Comparison of ENCODE assay signal across 1 cellular context in genomic region chr4:169975837-169976796, GRCh38.
TF ChIP-seq lines count a peak whose summit lies in the region.

No MANE protein-coding gene starts in this region.

TF ChIP-seq in HepG2, 621 proteins besides CTCF, POLR2A, EP300 and RAD21 (continued from another document and continues in another):
- TF ChIP-seq PITX1 (CRISPR knock-in tag; IDR thresholded peaks at IDR 0.05) = peak; percentile 97
- TF ChIP-seq RXRA (CRISPR knock-in tag; IDR thresholded peaks at IDR 0.05) = peak; percentile 41; the same call in 1 of the 2 replicates
- TF ChIP-seq HNF1A (IDR thresholded peaks at IDR 0.05; ENCODE audit: low read depth) = peak; percentile 65
- TF ChIP-seq HNF1A (CRISPR knock-in tag; IDR thresholded peaks at IDR 0.05; ENCODE audit: borderline replicate concordance) = peak; percentile 86; the same call in 1 of the 2 replicates
- peak; percentile 59; the same call in 1 of the 2 replicates for TF ChIP-seq ZMYM2 (CRISPR knock-in tag; IDR thresholded peaks at IDR 0.05)
- peak; percentile 73 for TF ChIP-seq HNF4A (CRISPR knock-in tag; IDR thresholded peaks at IDR 0.05)
- TF ChIP-seq, protein P1, sequence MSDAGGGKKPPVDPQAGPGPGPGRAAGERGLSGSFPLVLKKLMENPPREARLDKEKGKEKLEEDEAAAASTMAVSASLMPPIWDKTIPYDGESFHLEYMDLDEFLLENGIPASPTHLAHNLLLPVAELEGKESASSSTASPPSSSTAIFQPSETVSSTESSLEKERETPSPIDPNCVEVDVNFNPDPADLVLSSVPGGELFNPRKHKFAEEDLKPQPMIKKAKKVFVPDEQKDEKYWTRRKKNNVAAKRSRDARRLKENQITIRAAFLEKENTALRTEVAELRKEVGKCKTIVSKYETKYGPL (CRISPR knock-in tag; IDR thresholded peaks at IDR 0.05) = peak; percentile 88
- TF ChIP-seq, protein P2, sequence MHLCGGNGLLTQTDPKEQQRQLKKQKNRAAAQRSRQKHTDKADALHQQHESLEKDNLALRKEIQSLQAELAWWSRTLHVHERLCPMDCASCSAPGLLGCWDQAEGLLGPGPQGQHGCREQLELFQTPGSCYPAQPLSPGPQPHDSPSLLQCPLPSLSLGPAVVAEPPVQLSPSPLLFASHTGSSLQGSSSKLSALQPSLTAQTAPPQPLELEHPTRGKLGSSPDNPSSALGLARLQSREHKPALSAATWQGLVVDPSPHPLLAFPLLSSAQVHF (CRISPR knock-in tag; IDR thresholded peaks at IDR 0.05) = no peak
- no peak for TF ChIP-seq ZNF777 (CRISPR knock-in tag; IDR thresholded peaks at IDR 0.05)
- TF ChIP-seq THAP11 (CRISPR knock-in tag; IDR thresholded peaks at IDR 0.05) = peak; percentile 28; the same call in 1 of the 2 replicates
- TF ChIP-seq IKZF5 (CRISPR knock-in tag; IDR thresholded peaks at IDR 0.05) = 0 out of 2 replicates have a peak, but pooled peaks have one; percentile 20
- TF ChIP-seq STAT5B (CRISPR knock-in tag; IDR thresholded peaks at IDR 0.05) = no peak
- TF ChIP-seq, protein P3, sequence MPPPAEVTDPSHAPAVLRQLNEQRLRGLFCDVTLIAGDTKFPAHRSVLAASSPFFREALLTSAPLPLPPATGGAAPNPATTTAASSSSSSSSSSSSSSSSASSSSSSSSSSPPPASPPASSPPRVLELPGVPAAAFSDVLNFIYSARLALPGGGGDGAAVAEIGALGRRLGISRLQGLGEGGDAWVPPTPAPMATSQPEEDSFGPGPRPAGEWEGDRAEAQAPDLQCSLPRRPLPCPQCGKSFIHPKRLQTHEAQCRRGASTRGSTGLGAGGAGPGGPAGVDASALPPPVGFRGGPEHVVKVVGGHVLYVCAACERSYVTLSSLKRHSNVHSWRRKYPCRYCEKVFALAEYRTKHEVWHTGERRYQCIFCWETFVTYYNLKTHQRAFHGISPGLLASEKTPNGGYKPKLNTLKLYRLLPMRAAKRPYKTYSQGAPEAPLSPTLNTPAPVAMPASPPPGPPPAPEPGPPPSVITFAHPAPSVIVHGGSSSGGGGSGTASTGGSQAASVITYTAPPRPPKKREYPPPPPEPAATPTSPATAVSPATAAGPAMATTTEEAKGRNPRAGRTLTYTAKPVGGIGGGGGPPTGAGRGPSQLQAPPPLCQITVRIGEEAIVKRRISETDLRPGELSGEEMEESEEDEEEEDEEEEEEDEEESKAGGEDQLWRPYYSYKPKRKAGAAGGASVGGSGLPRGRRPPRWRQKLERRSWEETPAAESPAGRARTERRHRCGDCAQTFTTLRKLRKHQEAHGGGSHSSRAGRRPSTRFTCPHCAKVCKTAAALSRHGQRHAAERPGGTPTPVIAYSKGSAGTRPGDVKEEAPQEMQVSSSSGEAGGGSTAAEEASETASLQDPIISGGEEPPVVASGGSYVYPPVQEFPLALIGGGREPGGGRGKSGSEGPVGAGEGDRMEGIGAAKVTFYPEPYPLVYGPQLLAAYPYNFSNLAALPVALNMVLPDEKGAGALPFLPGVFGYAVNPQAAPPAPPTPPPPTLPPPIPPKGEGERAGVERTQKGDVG (CRISPR knock-in tag; IDR thresholded peaks at IDR 0.05; ENCODE audit: borderline replicate concordance) = no peak
- peak; percentile 37; the same call in 1 of the 2 replicates for TF ChIP-seq CREM (IDR thresholded peaks at IDR 0.05)
- no peak for TF ChIP-seq CREM (CRISPR knock-in tag; IDR thresholded peaks at IDR 0.05)
- peak; percentile 41; the same call in 1 of the 2 replicates for TF ChIP-seq TBX2 (CRISPR knock-in tag; IDR thresholded peaks at IDR 0.05; ENCODE audit: borderline replicate concordance)
- TF ChIP-seq CSRNP2 (CRISPR knock-in tag; conservative IDR thresholded peaks at IDR 0.05; ENCODE audit: low read depth) = no peak
- TF ChIP-seq PBX2 (CRISPR knock-in tag; IDR thresholded peaks at IDR 0.05) = no peak
- TF ChIP-seq SRF (IDR thresholded peaks at IDR 0.05; ENCODE audit: low read depth, low read length) = no peak
- no peak for TF ChIP-seq ZNF720 (CRISPR knock-in tag; IDR thresholded peaks at IDR 0.05)
- no peak for TF ChIP-seq RBM22 (optimal IDR thresholded peaks at IDR 0.05; ENCODE audit: low read length)
- TF ChIP-seq SOX6 (IDR thresholded peaks at IDR 0.05) = no peak
- peak; percentile 78 for TF ChIP-seq SOX6 (CRISPR knock-in tag; IDR thresholded peaks at IDR 0.05)
- peak; percentile 57; the same call in 1 of the 2 replicates for TF ChIP-seq TCF7 (IDR thresholded peaks at IDR 0.05; ENCODE audit: low read depth)
- no peak for TF ChIP-seq CBX1 (IDR thresholded peaks at IDR 0.05; ENCODE audit: low read depth)
- no peak for TF ChIP-seq HOXA7 (CRISPR knock-in tag; IDR thresholded peaks at IDR 0.05)
- TF ChIP-seq ZNF274 (CRISPR knock-in tag; IDR thresholded peaks at IDR 0.05) = peak; percentile 46; the same call in 1 of the 2 replicates
- TF ChIP-seq MTA1 (CRISPR knock-in tag; IDR thresholded peaks at IDR 0.05; ENCODE audit: borderline replicate concordance) = no peak
- no peak for TF ChIP-seq ZNF367 (CRISPR knock-in tag; IDR thresholded peaks at IDR 0.05; ENCODE audit: borderline replicate concordance)
- TF ChIP-seq, protein P4, sequence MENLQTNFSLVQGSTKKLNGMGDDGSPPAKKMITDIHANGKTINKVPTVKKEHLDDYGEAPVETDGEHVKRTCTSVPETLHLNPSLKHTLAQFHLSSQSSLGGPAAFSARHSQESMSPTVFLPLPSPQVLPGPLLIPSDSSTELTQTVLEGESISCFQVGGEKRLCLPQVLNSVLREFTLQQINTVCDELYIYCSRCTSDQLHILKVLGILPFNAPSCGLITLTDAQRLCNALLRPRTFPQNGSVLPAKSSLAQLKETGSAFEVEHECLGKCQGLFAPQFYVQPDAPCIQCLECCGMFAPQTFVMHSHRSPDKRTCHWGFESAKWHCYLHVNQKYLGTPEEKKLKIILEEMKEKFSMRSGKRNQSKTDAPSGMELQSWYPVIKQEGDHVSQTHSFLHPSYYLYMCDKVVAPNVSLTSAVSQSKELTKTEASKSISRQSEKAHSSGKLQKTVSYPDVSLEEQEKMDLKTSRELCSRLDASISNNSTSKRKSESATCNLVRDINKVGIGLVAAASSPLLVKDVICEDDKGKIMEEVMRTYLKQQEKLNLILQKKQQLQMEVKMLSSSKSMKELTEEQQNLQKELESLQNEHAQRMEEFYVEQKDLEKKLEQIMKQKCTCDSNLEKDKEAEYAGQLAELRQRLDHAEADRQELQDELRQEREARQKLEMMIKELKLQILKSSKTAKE (CRISPR knock-in tag; IDR thresholded peaks at IDR 0.05; ENCODE audit: borderline replicate concordance) = peak; percentile 36; the same call in 1 of the 2 replicates
- TF ChIP-seq, protein P5, sequence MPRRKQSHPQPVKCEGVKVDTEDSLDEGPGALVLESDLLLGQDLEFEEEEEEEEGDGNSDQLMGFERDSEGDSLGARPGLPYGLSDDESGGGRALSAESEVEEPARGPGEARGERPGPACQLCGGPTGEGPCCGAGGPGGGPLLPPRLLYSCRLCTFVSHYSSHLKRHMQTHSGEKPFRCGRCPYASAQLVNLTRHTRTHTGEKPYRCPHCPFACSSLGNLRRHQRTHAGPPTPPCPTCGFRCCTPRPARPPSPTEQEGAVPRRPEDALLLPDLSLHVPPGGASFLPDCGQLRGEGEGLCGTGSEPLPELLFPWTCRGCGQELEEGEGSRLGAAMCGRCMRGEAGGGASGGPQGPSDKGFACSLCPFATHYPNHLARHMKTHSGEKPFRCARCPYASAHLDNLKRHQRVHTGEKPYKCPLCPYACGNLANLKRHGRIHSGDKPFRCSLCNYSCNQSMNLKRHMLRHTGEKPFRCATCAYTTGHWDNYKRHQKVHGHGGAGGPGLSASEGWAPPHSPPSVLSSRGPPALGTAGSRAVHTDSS (CRISPR knock-in tag; conservative IDR thresholded peaks at IDR 0.05) = no peak
- no peak for TF ChIP-seq GTF2F1 (IDR thresholded peaks at IDR 0.05; ENCODE audit: low read length)
- no peak for TF ChIP-seq HCFC1 (IDR thresholded peaks at IDR 0.05; ENCODE audit: low read depth, low read length)
- no peak for TF ChIP-seq ZFP91 (CRISPR knock-in tag; IDR thresholded peaks at IDR 0.05; ENCODE audit: borderline replicate concordance)
- no peak for TF ChIP-seq ZFY (CRISPR knock-in tag; IDR thresholded peaks at IDR 0.05)
- TF ChIP-seq, protein P6, sequence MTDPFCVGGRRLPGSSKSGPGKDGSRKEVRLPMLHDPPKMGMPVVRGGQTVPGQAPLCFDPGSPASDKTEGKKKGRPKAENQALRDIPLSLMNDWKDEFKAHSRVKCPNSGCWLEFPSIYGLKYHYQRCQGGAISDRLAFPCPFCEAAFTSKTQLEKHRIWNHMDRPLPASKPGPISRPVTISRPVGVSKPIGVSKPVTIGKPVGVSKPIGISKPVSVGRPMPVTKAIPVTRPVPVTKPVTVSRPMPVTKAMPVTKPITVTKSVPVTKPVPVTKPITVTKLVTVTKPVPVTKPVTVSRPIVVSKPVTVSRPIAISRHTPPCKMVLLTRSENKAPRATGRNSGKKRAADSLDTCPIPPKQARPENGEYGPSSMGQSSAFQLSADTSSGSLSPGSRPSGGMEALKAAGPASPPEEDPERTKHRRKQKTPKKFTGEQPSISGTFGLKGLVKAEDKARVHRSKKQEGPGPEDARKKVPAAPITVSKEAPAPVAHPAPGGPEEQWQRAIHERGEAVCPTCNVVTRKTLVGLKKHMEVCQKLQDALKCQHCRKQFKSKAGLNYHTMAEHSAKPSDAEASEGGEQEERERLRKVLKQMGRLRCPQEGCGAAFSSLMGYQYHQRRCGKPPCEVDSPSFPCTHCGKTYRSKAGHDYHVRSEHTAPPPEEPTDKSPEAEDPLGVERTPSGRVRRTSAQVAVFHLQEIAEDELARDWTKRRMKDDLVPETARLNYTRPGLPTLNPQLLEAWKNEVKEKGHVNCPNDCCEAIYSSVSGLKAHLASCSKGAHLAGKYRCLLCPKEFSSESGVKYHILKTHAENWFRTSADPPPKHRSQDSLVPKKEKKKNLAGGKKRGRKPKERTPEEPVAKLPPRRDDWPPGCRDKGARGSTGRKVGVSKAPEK (CRISPR knock-in tag; IDR thresholded peaks at IDR 0.05; ENCODE audit: borderline replicate concordance) = no peak
- no peak for TF ChIP-seq SKI (IDR thresholded peaks at IDR 0.05; ENCODE audit: partially characterized antibody)
- TF ChIP-seq RORA (CRISPR knock-in tag; IDR thresholded peaks at IDR 0.05) = no peak
- TF ChIP-seq HDAC1 (CRISPR knock-in tag; IDR thresholded peaks at IDR 0.05) = peak; percentile 36; the same call in 1 of the 2 replicates
